Comparison of ENCODE assay signal across 1 cellular context in the genomic region with DNA sequence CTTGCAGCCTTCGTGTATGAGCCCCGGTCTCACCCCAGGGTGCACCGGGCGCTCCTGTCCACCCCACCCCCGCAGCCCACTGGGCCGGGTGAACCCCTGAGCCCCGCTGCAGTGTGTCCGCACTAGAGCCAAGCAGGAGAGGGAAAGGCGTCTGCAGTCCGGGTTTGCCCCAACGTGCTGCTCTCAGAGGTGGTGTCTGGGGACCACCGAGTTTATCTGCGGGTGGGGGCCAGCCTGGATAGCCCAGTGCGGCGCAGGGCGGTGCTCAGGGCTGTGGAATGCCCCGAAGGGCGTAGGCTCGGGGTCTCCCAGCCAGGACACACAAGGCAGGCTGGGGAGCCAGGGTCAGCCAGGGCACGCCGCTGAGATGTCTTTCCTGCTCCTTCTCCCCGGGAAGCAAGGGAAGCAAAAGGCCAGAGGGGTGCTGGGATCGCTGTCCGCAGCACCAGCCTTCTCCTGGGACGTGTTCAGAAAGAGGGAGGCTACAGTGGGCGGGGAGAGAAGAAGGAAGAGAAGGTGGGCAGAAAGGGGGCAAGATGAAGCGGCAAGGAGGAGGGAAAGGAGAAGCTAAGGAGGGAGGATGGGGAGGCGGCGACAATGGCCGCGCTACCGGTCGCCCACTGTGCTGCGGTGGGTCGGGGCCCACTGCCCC.
TF ChIP-seq lines count a peak whose summit lies in the region.

No MANE protein-coding gene starts in this region.

TF ChIP-seq in K562, 482 proteins besides CTCF, POLR2A, EP300 and RAD21 (continued from another document and continues in another):
- TF ChIP-seq, protein P1, sequence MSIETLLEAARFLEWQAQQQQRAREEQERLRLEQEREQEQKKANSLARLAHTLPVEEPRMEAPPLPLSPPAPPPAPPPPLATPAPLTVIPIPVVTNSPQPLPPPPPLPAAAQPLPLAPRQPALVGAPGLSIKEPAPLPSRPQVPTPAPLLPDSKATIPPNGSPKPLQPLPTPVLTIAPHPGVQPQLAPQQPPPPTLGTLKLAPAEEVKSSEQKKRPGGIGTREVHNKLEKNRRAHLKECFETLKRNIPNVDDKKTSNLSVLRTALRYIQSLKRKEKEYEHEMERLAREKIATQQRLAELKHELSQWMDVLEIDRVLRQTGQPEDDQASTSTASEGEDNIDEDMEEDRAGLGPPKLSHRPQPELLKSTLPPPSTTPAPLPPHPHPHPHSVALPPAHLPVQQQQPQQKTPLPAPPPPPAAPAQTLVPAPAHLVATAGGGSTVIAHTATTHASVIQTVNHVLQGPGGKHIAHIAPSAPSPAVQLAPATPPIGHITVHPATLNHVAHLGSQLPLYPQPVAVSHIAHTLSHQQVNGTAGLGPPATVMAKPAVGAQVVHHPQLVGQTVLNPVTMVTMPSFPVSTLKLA (conservative IDR thresholded peaks at IDR 0.05) = 0 out of 4 replicates have a peak, but pooled peaks of 1 of the 2 experiments have one; percentile 7
- peak; percentile 31 for TF ChIP-seq PCBP1 (IDR thresholded peaks at IDR 0.05; ENCODE audit: low read depth, low read length, poor library complexity, severe bottlenecking)
- TF ChIP-seq ESRRA (IDR thresholded peaks at IDR 0.05; ENCODE audit: borderline replicate concordance, low read depth) = 0 out of 2 replicates have a peak, but pooled peaks have one; percentile 14
- 0 out of 2 replicates have a peak, but pooled peaks have one; percentile 80 for TF ChIP-seq OTX1 (CRISPR knock-in tag; IDR thresholded peaks at IDR 0.05)
- TF ChIP-seq, protein P2, sequence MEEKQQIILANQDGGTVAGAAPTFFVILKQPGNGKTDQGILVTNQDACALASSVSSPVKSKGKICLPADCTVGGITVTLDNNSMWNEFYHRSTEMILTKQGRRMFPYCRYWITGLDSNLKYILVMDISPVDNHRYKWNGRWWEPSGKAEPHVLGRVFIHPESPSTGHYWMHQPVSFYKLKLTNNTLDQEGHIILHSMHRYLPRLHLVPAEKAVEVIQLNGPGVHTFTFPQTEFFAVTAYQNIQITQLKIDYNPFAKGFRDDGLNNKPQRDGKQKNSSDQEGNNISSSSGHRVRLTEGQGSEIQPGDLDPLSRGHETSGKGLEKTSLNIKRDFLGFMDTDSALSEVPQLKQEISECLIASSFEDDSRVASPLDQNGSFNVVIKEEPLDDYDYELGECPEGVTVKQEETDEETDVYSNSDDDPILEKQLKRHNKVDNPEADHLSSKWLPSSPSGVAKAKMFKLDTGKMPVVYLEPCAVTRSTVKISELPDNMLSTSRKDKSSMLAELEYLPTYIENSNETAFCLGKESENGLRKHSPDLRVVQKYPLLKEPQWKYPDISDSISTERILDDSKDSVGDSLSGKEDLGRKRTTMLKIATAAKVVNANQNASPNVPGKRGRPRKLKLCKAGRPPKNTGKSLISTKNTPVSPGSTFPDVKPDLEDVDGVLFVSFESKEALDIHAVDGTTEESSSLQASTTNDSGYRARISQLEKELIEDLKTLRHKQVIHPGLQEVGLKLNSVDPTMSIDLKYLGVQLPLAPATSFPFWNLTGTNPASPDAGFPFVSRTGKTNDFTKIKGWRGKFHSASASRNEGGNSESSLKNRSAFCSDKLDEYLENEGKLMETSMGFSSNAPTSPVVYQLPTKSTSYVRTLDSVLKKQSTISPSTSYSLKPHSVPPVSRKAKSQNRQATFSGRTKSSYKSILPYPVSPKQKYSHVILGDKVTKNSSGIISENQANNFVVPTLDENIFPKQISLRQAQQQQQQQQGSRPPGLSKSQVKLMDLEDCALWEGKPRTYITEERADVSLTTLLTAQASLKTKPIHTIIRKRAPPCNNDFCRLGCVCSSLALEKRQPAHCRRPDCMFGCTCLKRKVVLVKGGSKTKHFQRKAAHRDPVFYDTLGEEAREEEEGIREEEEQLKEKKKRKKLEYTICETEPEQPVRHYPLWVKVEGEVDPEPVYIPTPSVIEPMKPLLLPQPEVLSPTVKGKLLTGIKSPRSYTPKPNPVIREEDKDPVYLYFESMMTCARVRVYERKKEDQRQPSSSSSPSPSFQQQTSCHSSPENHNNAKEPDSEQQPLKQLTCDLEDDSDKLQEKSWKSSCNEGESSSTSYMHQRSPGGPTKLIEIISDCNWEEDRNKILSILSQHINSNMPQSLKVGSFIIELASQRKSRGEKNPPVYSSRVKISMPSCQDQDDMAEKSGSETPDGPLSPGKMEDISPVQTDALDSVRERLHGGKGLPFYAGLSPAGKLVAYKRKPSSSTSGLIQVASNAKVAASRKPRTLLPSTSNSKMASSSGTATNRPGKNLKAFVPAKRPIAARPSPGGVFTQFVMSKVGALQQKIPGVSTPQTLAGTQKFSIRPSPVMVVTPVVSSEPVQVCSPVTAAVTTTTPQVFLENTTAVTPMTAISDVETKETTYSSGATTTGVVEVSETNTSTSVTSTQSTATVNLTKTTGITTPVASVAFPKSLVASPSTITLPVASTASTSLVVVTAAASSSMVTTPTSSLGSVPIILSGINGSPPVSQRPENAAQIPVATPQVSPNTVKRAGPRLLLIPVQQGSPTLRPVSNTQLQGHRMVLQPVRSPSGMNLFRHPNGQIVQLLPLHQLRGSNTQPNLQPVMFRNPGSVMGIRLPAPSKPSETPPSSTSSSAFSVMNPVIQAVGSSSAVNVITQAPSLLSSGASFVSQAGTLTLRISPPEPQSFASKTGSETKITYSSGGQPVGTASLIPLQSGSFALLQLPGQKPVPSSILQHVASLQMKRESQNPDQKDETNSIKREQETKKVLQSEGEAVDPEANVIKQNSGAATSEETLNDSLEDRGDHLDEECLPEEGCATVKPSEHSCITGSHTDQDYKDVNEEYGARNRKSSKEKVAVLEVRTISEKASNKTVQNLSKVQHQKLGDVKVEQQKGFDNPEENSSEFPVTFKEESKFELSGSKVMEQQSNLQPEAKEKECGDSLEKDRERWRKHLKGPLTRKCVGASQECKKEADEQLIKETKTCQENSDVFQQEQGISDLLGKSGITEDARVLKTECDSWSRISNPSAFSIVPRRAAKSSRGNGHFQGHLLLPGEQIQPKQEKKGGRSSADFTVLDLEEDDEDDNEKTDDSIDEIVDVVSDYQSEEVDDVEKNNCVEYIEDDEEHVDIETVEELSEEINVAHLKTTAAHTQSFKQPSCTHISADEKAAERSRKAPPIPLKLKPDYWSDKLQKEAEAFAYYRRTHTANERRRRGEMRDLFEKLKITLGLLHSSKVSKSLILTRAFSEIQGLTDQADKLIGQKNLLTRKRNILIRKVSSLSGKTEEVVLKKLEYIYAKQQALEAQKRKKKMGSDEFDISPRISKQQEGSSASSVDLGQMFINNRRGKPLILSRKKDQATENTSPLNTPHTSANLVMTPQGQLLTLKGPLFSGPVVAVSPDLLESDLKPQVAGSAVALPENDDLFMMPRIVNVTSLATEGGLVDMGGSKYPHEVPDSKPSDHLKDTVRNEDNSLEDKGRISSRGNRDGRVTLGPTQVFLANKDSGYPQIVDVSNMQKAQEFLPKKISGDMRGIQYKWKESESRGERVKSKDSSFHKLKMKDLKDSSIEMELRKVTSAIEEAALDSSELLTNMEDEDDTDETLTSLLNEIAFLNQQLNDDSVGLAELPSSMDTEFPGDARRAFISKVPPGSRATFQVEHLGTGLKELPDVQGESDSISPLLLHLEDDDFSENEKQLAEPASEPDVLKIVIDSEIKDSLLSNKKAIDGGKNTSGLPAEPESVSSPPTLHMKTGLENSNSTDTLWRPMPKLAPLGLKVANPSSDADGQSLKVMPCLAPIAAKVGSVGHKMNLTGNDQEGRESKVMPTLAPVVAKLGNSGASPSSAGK (IDR thresholded peaks at IDR 0.05) = peak; percentile 42
- TF ChIP-seq, protein P3, sequence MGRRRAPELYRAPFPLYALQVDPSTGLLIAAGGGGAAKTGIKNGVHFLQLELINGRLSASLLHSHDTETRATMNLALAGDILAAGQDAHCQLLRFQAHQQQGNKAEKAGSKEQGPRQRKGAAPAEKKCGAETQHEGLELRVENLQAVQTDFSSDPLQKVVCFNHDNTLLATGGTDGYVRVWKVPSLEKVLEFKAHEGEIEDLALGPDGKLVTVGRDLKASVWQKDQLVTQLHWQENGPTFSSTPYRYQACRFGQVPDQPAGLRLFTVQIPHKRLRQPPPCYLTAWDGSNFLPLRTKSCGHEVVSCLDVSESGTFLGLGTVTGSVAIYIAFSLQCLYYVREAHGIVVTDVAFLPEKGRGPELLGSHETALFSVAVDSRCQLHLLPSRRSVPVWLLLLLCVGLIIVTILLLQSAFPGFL (CRISPR knock-in tag; IDR thresholded peaks at IDR 0.05) = no peak
- TF ChIP-seq, protein P4, sequence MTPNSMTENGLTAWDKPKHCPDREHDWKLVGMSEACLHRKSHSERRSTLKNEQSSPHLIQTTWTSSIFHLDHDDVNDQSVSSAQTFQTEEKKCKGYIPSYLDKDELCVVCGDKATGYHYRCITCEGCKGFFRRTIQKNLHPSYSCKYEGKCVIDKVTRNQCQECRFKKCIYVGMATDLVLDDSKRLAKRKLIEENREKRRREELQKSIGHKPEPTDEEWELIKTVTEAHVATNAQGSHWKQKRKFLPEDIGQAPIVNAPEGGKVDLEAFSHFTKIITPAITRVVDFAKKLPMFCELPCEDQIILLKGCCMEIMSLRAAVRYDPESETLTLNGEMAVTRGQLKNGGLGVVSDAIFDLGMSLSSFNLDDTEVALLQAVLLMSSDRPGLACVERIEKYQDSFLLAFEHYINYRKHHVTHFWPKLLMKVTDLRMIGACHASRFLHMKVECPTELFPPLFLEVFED (CRISPR knock-in tag; conservative IDR thresholded peaks at IDR 0.05) = 0 out of 2 replicates have a peak, but pooled peaks have one; percentile 39
- TF ChIP-seq, protein P5, sequence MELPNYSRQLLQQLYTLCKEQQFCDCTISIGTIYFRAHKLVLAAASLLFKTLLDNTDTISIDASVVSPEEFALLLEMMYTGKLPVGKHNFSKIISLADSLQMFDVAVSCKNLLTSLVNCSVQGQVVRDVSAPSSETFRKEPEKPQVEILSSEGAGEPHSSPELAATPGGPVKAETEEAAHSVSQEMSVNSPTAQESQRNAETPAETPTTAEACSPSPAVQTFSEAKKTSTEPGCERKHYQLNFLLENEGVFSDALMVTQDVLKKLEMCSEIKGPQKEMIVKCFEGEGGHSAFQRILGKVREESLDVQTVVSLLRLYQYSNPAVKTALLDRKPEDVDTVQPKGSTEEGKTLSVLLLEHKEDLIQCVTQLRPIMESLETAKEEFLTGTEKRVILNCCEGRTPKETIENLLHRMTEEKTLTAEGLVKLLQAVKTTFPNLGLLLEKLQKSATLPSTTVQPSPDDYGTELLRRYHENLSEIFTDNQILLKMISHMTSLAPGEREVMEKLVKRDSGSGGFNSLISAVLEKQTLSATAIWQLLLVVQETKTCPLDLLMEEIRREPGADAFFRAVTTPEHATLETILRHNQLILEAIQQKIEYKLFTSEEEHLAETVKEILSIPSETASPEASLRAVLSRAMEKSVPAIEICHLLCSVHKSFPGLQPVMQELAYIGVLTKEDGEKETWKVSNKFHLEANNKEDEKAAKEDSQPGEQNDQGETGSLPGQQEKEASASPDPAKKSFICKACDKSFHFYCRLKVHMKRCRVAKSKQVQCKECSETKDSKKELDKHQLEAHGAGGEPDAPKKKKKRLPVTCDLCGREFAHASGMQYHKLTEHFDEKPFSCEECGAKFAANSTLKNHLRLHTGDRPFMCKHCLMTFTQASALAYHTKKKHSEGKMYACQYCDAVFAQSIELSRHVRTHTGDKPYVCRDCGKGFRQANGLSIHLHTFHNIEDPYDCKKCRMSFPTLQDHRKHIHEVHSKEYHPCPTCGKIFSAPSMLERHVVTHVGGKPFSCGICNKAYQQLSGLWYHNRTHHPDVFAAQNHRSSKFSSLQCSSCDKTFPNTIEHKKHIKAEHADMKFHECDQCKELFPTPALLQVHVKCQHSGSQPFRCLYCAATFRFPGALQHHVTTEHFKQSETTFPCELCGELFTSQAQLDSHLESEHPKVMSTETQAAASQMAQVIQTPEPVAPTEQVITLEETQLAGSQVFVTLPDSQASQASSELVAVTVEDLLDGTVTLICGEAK (IDR thresholded peaks at IDR 0.05) = peak; percentile 38; the same call in 1 of the 2 replicates
- TF ChIP-seq, protein P5 (CRISPR knock-in tag; IDR thresholded peaks at IDR 0.05) = no peak
- TF ChIP-seq, protein P6, sequence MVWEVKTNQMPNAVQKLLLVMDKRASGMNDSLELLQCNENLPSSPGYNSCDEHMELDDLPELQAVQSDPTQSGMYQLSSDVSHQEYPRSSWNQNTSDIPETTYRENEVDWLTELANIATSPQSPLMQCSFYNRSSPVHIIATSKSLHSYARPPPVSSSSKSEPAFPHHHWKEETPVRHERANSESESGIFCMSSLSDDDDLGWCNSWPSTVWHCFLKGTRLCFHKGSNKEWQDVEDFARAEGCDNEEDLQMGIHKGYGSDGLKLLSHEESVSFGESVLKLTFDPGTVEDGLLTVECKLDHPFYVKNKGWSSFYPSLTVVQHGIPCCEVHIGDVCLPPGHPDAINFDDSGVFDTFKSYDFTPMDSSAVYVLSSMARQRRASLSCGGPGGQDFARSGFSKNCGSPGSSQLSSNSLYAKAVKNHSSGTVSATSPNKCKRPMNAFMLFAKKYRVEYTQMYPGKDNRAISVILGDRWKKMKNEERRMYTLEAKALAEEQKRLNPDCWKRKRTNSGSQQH (CRISPR knock-in tag; IDR thresholded peaks at IDR 0.05) = 0 out of 2 replicates have a peak, but pooled peaks have one; percentile 11
- 0 out of 2 replicates have a peak, but pooled peaks have one; percentile 47 for TF ChIP-seq ZNF263 (CRISPR knock-in tag; IDR thresholded peaks at IDR 0.05; ENCODE audit: borderline replicate concordance)
- 0 out of 4 replicates have a peak, but pooled peaks of 1 of the 2 experiments have one; percentile 27 for TF ChIP-seq MAZ (CRISPR knock-in tag; conservative IDR thresholded peaks at IDR 0.05 in 1 of 2, IDR thresholded peaks at IDR 0.05 in 1 of 2)
- TF ChIP-seq, protein P7, sequence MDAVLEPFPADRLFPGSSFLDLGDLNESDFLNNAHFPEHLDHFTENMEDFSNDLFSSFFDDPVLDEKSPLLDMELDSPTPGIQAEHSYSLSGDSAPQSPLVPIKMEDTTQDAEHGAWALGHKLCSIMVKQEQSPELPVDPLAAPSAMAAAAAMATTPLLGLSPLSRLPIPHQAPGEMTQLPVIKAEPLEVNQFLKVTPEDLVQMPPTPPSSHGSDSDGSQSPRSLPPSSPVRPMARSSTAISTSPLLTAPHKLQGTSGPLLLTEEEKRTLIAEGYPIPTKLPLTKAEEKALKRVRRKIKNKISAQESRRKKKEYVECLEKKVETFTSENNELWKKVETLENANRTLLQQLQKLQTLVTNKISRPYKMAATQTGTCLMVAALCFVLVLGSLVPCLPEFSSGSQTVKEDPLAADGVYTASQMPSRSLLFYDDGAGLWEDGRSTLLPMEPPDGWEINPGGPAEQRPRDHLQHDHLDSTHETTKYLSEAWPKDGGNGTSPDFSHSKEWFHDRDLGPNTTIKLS (IDR thresholded peaks at IDR 0.05; ENCODE audit: borderline replicate concordance, low read depth) = no peak
